In genomic region chr14:89378119-89378518, GRCh38 we compare ENCODE assay signal across 9 cellular contexts. TPM values are rescaled to one million over a fixed set of nuclear protein-coding genes. Genes with fewer than 3 reads are reported as not detected.
A peak's percentile ranks its signal among the peaks of the same experiment; 100 is the strongest.
DNase-seq lines count a peak whose midpoint lies in the region; ATAC-seq, FAIRE-seq and TF ChIP-seq lines count a peak whose summit lies in the region.
"Had no signal": no experiment of that assay in that cellular context is flagged by ENCODE, and none has a peak within 500 bp of the region (broad histone marks: within the 10 kb centered on the region; RNA-seq: fewer than 3 reads in every experiment).

No MANE protein-coding gene starts in this region.

- H3K4me3 ChIP-seq in GM12878 (no peak overlapping the region), trophoblast cell (ENCODE audit: low read depth, low read length) (no peak overlapping the region), stomach (no peak overlapping the region)

- H4K8ac ChIP-seq in trophoblast cell (ENCODE audit: low read depth, low read length), result no peak overlapping the region

- CTCF ChIA-PET in GM12878 (lab: Yijun Ruan, JAX), result no interaction called here

- H2BK12ac ChIP-seq in trophoblast cell (ENCODE audit: low read length), result no peak overlapping the region

- TF ChIP-seq EP300 in GM12878 (IDR thresholded peaks at IDR 0.05; ENCODE audit: borderline replicate concordance in 1 of 2, control insufficient read depth in 1 of 2, low read depth in 2 of 2, low read length in 2 of 2) (no peak), stomach (IDR thresholded peaks at IDR 0.05) (no peak)

- no peak overlapping the region for H2BK5ac ChIP-seq in trophoblast cell (ENCODE audit: low read depth, low read length, poor library complexity)

- H3K18ac ChIP-seq in trophoblast cell (ENCODE audit: low read length), result no peak overlapping the region

- H3K27me3 ChIP-seq in GM12878 (replicated peaks in 1 of 2; ENCODE audit: control insufficient read depth in 2 of 2, insufficient read depth in 2 of 2, low read length in 1 of 2), result no peaks in the 10 kb centered on the region
- H3K27me3 ChIP-seq in trophoblast cell (ENCODE audit: insufficient read depth, low read length), result no peaks in the 10 kb centered on the region
- H3K27me3 ChIP-seq in stomach, result no peaks in the 10 kb centered on the region
- H3K27me3 ChIP-seq: dorsolateral prefrontal cortex had no signal

- H3K23ac ChIP-seq in trophoblast cell (ENCODE audit: low read length), result no peak overlapping the region

- SMC1A ChIA-PET in GM12878 (lab: Charles Lee; ENCODE audit: uncharacterized antibody, unreplicated experiment), result interaction anchor here (1.1 to 2.3 kb wide), 3 partner anchors 8 to 13 kb away, joined by 3 to 8 read pairs (median 7); no protein-coding TSS in a partner anchor

- H4K12ac ChIP-seq in trophoblast cell (ENCODE audit: low read depth, low read length), result no peak overlapping the region

- no peak overlapping the region for H2AFZ ChIP-seq in GM12878 (ENCODE audit: control insufficient read depth, low read depth, low read length)
- no peak overlapping the region for H2AFZ ChIP-seq in trophoblast cell (ENCODE audit: insufficient read depth, low read length, poor library complexity)

- FAIRE-seq in GM12878 (lab: Jason Lieb, UNC), result no peak

- no peak overlapping the region for H3K4me2 ChIP-seq in GM12878 (ENCODE audit: control insufficient read depth, insufficient read depth)
- no peak overlapping the region for H3K4me2 ChIP-seq in trophoblast cell (ENCODE audit: low read length)

- H3K4me1 ChIP-seq in GM12878 (ENCODE audit: control insufficient read depth, insufficient read depth, low read length) (peaks cover 16% of the 10 kb centered on the region), trophoblast cell (ENCODE audit: control insufficient read depth in 1 of 2, insufficient read depth in 2 of 2, low read length in 2 of 2) (peaks cover 3 to 4% of the 10 kb centered on the region in 2 experiments), stomach (peaks cover 0 to 8% (median 0%) of the 10 kb centered on the region in 4 donors)

- TF ChIP-seq CTCF in GM12878 (IDR thresholded peaks at IDR 0.05 in 2 of 3, conservative IDR thresholded peaks at IDR 0.05 in 1 of 3; ENCODE audit: control insufficient read depth in 2 of 3, extremely low read depth in 1 of 3, insufficient read depth in 1 of 3, low read depth in 3 of 3, low read length in 3 of 3) (no peak), stomach (IDR thresholded peaks at IDR 0.05) (no peak)

- no peak overlapping the region for H2AK5ac ChIP-seq in trophoblast cell (ENCODE audit: low read length)

- intact Hi-C loops in GM12878 (cut with micrococcal nuclease; ENCODE audit: unreplicated experiment) (no loop called here), stomach (cut with DNase I; ENCODE audit: low total_unique reads) (no loop called here)

- in situ Hi-C loops in GM12878 (cut with MboI), result no loop called here

- H3K9me3 ChIP-seq in GM12878 (replicated peaks; ENCODE audit: control insufficient read depth, insufficient read depth, low read length) (peaks cover 16% of the 10 kb centered on the region; the same call in 2 of the 3 replicates), trophoblast cell (ENCODE audit: insufficient read depth, low read depth, low read length) (peaks cover 5% of the 10 kb centered on the region), stomach (peaks cover 0 to 4% (median 0%) of the 10 kb centered on the region in 4 donors)

- DNase-seq in GM12878 (ENCODE audit: low read depth, low spot score) (no peak), trophoblast cell (peak; percentile 66 to 76), 8988T (no peak), NCI-H187 treated with DMSO at 0.1 percent for 48 hours (lab: John Stamatoyannopoulos, UW) (no peak), stomach (no peak), NCI-H1048 (lab: John Stamatoyannopoulos, UW) (no peak)

- H4K20me1 ChIP-seq in GM12878 (ENCODE audit: control insufficient read depth, insufficient read depth), result no peaks in the 10 kb centered on the region

- H3K79me1 ChIP-seq in trophoblast cell (ENCODE audit: low read length), result peaks cover 3% of the 10 kb centered on the region

- WGBS in GM12878 (ENCODE audit: insufficient coverage, insufficient replicate concordance, low lambda C conversion rate, missing lambda C conversion rate), result 62% methylated on average over 5 of the region's 5 CpGs
- WGBS in trophoblast cell (ENCODE audit: extremely low coverage, insufficient coverage, insufficient read length), result no CpG with 5 or more reads among the region's 5 CpGs
- 53 to 66% (median 57%) methylated on average over 5 of the region's 5 CpGs for WGBS in stomach, 5 donors

- POLR2A ChIA-PET in GM12878 (lab: Charles Lee), result interaction anchor here (1.4 kb wide), 1 partner anchor 12 kb away, joined by 3 read pairs; no protein-coding TSS in a partner anchor

- RAD21 ChIA-PET in GM12878 (lab: Charles Lee; ENCODE audit: unreplicated experiment), result interaction anchor here (1.0 kb wide), 3 partner anchors 8 to 46 kb away, joined by 3 read pairs; no protein-coding TSS in a partner anchor

- ATAC-seq in GM18873 (IDR thresholded peaks at IDR 0.05; ENCODE audit: low FRiP score, unreplicated experiment), result peak; percentile 79
- peak; percentile 64 for ATAC-seq in HG03103 (IDR thresholded peaks at IDR 0.05; ENCODE audit: low read depth, unreplicated experiment)
- ATAC-seq in GM12878, result peak; percentile 86

- H3K79me2 ChIP-seq in GM12878 (ENCODE audit: control insufficient read depth, insufficient read depth, low read length), result peaks cover 64% of the 10 kb centered on the region
- H3K79me2 ChIP-seq in trophoblast cell (ENCODE audit: control insufficient read depth, insufficient read depth, low read length, poor library complexity), result no peaks in the 10 kb centered on the region

- no peak overlapping the region for H2BK120ac ChIP-seq in trophoblast cell (ENCODE audit: insufficient read depth, low read length, poor library complexity)

- BruUV-seq in GM12878 (replicated peaks; lab: Mats Ljungman, UMichigan), result no TSS peak

- H3K36me3 ChIP-seq in GM12878 (ENCODE audit: control insufficient read depth in 2 of 2, insufficient read depth in 2 of 2, low read length in 1 of 2), result peaks cover 0 to 1% of the 10 kb centered on the region in 2 experiments; a peak in 2 of 4 replicates
- H3K36me3 ChIP-seq in trophoblast cell (ENCODE audit: control insufficient read depth in 1 of 2, insufficient read depth in 2 of 2, low read length in 2 of 2), result peaks cover 6 to 8% of the 10 kb centered on the region in 2 experiments
- no peaks in the 10 kb centered on the region for H3K36me3 ChIP-seq in stomach

- no peak overlapping the region for H3K27ac ChIP-seq in GM12878 (ENCODE audit: control insufficient read depth, insufficient read depth)
- H3K27ac ChIP-seq in trophoblast cell (ENCODE audit: low read depth, low read length), result peak overlapping the region; percentile 2
- no peak overlapping the region for H3K27ac ChIP-seq in stomach

- TF ChIP-seq POLR2A in GM12878 (IDR thresholded peaks at IDR 0.05; ENCODE audit: low read depth, low read length) (no peak), stomach (IDR thresholded peaks at IDR 0.05) (no peak)

- H3K14ac ChIP-seq in trophoblast cell (ENCODE audit: low read length), result no peak overlapping the region

- H3K9ac ChIP-seq in GM12878 (ENCODE audit: control insufficient read depth, insufficient read depth, low read length) (no peak overlapping the region), trophoblast cell (ENCODE audit: low read length) (no peak overlapping the region)

- TF ChIP-seq RAD21 in GM12878 (IDR thresholded peaks at IDR 0.05; ENCODE audit: insufficient read depth, low read depth, low read length), result 0 out of 2 replicates have a peak, but pooled peaks have one; percentile 1

- no peak overlapping the region for H4K91ac ChIP-seq in trophoblast cell (ENCODE audit: low read depth, low read length)

- no peak overlapping the region for H3K4ac ChIP-seq in trophoblast cell (ENCODE audit: low read depth, low read length)

TF ChIP-seq in GM12878, 131 proteins besides CTCF, POLR2A, EP300 and RAD21 (continues in another document):
- peak; percentile 30 to 43; a peak in 1 of 4 replicates for TF ChIP-seq BHLHE40 (IDR thresholded peaks at IDR 0.05; ENCODE audit: borderline replicate concordance in 1 of 2, low read depth in 2 of 2, low read length in 1 of 2)
- no peak for TF ChIP-seq RBBP5 (conservative IDR thresholded peaks at IDR 0.05)
- TF ChIP-seq SKIL (IDR thresholded peaks at IDR 0.05; ENCODE audit: low read depth, poor library complexity, severe bottlenecking), result peak; percentile 47

RNA-seq across cellular contexts. Expression of gene FOXN3, which starts 38.9 kb away (rescaled TPM):
- 112 and 136 TPM in 2 replicates for total RNA-seq in GM12878 (2013; cell fraction: nucleolus; rRNA removed)
- total RNA-seq in GM12878 (2014; rRNA removed) (41.7 and 42.0 TPM in 2 replicates), GM12878 (2014; rRNA removed; fragmentation: Illumina TruSeq; extraction: Trizol) (32.5 and 33.8 TPM in 2 replicates), GM12878 (2021) (66.1 and 68.9 TPM in 2 replicates), stomach (100 to 1,000 TPM in 3 of 5 donors, 10 to 100 TPM in 2; 37.4 to 126 (median 100) TPM)
- 19.9 TPM for polyA plus RNA-seq in GM12878 (2011; ENCODE audit: low read depth)
- polyA plus RNA-seq in GM12878 (2011; rRNA removed) (21.5 and 25.6 TPM in 2 replicates), GM12878 (2014; fragmentation: Illumina TruSeq; extraction: Trizol) (43.6 and 46.8 TPM in 2 replicates), GM12878 (2014; fragmentation: Nextera tagmentation; extraction: Ambion mirVana) (1 to 10 TPM; 4.5 to 7.1 TPM), GM12878 (2014; rRNA removed) (34.5 and 38.4 TPM in 2 replicates), GM12878 (2016; fragmentation: Nextera tagmentation; extraction: Ambion mirVana) (10 to 100 TPM; 21.2 to 23.7 TPM), stomach (10 to 100 TPM; 12.5 to 38.5 (median 23.0) TPM)
- 21.5 and 21.7 TPM in 2 replicates for polyA plus RNA-seq in GM12878 (2011; cell fraction: cytosol; rRNA removed)
- polyA plus RNA-seq in GM12878 (2011; cell fraction: nucleus; rRNA removed), result 17.3 and 21.5 TPM in 2 replicates
- polyA plus RNA-seq in GM12878 (2012), result 28.8 and 31.2 TPM in 2 replicates
- polyA minus RNA-seq in GM12878 (2011; rRNA and poly(A)+ RNA removed), result 42.8 and 49.2 TPM in 2 replicates
- polyA minus RNA-seq in GM12878 (2011; cell fraction: cytosol; rRNA and poly(A)+ RNA removed), result 15.0 and 20.3 TPM in 2 replicates
- 27.3 and 39.6 TPM in 2 replicates for polyA minus RNA-seq in GM12878 (2011; cell fraction: nucleus; rRNA and poly(A)+ RNA removed)
- 55.1 and 55.6 TPM in 2 replicates for polyA plus RNA-seq in trophoblast cell (2013)

Comparison
In these comparisons a context has a peak if more than half of its experiments do, and no peak if none do; other contexts are left out.
1. DNase-seq: peak in trophoblast cell (2 of 2); none in GM12878 (single experiment), 8988T (single experiment), NCI-H187 treated with DMSO at 0.1 percent for 48 hours (single experiment), stomach (single experiment) and NCI-H1048 (single experiment).
2. Peak in every context shown above with its lines, with median percentiles within 50 percentile points of each other: ATAC-seq.